In genomic region chr10:28157379-28157778, GRCh38 we compare ENCODE assay signal across 35 cellular contexts.
DNase-seq lines count a peak whose midpoint lies in the region; ATAC-seq and TF ChIP-seq lines count a peak whose summit lies in the region.
"Had no signal": no experiment of that assay in that cellular context is flagged by ENCODE, and none has a peak within 500 bp of the region (broad histone marks: within the 10 kb centered on the region; RNA-seq: fewer than 3 reads in every experiment).

No MANE protein-coding gene starts in this region.

- H2AFZ ChIP-seq in HCT116 (ENCODE audit: low read depth, low read length, poor library complexity, severe bottlenecking) = no peak overlapping the region

- H3K4me2 ChIP-seq in HCT116 (ENCODE audit: low read length) = no peak overlapping the region
- H3K4me2 ChIP-seq: A549; BLaER1; BLaER1 treated with 17β-estradiol and CSF1 and Interleukin-3, amounts not matched to agents 10 nM and 100 nM had no signal

- H3K36me3 Mint-ChIP-seq in endothelial cell (ENCODE audit: low read depth, unreplicated experiment) (no peaks in the 10 kb centered on the region), natural killer cell (no peaks in the 10 kb centered on the region)

- intact Hi-C loops in left ventricle myocardium superior (cut with micrococcal nuclease) = no loop called here
- intact Hi-C loops in left ventricle myocardium inferior (cut with micrococcal nuclease) = no loop called here
- intact Hi-C loops in HCT116 (cut with micrococcal nuclease) = no loop called here
- intact Hi-C loops in left lung (cut with DNase I) = no loop called here
- intact Hi-C loops in natural killer cell (cut with micrococcal nuclease) = no loop called here

- H3K4me3 Mint-ChIP-seq in endothelial cell (ENCODE audit: unreplicated experiment) (no peak overlapping the region), natural killer cell (no peak overlapping the region)
- H3K4me3 Mint-ChIP-seq: B cell; CD14-positive monocyte; CD4-positive, alpha-beta memory T cell; CD4-positive, alpha-beta T cell; CD4-positive, CD25-positive, alpha-beta regulatory T cell; CD8-positive, alpha-beta memory T cell; CD8-positive, alpha-beta T cell had no signal

- H3K27me3 ChIP-seq in left ventricle myocardium inferior (ENCODE audit: low read depth) (no peaks in the 10 kb centered on the region), HCT116 (ENCODE audit: insufficient read depth, low read length) (no peaks in the 10 kb centered on the region), left lung (no peaks in the 10 kb centered on the region)
- H3K27me3 ChIP-seq: BE2C; BLaER1; BLaER1 treated with 17β-estradiol and CSF1 and Interleukin-3, amounts not matched to agents 10 nM and 100 nM had no signal

- no peak for TF ChIP-seq POLR2A in HCT116 (IDR thresholded peaks at IDR 0.05; ENCODE audit: borderline replicate concordance, extremely low read depth, insufficient read depth, insufficient read length)

- no peak for TF ChIP-seq RAD21 in HCT116 (IDR thresholded peaks at IDR 0.05; ENCODE audit: low read depth)

- H3K4me1 Mint-ChIP-seq in endothelial cell (ENCODE audit: unreplicated experiment) = peaks cover 50% of the 10 kb centered on the region
- peaks cover 5 to 10% of the 10 kb centered on the region in 2 donors for H3K4me1 Mint-ChIP-seq in natural killer cell
- H3K4me1 Mint-ChIP-seq: B cell, CD14-positive monocyte had no signal

- H3K79me2 ChIP-seq in HCT116 (ENCODE audit: insufficient read depth, low read length) = peaks cover 12% of the 10 kb centered on the region; the same call in 1 of the 2 replicates

- H3K36me3 ChIP-seq in left ventricle myocardium inferior (no peaks in the 10 kb centered on the region), HCT116 (ENCODE audit: control insufficient read depth in 1 of 2, insufficient read depth in 2 of 2, low read length in 2 of 2) (no peaks in the 10 kb centered on the region), left lung (no peaks in the 10 kb centered on the region)
- H3K36me3 ChIP-seq: BE2C; BLaER1; BLaER1 treated with 17β-estradiol and CSF1 and Interleukin-3, amounts not matched to agents 10 nM and 100 nM had no signal

- H3K9ac ChIP-seq in HCT116 (ENCODE audit: low read length) = no peak overlapping the region
- H3K9ac ChIP-seq: BLaER1; BLaER1 treated with 17β-estradiol and CSF1 and Interleukin-3, amounts not matched to agents 10 nM and 100 nM had no signal

- no TSS peak for BruUV-seq in HCT116 (replicated peaks; lab: Mats Ljungman, UMichigan)

- H3K9me3 Mint-ChIP-seq in endothelial cell (ENCODE audit: unreplicated experiment) = no peaks in the 10 kb centered on the region
- no peaks in the 10 kb centered on the region for H3K9me3 Mint-ChIP-seq in natural killer cell
- H3K9me3 Mint-ChIP-seq: CD4-positive, alpha-beta T cell had no signal

- no peaks in the 10 kb centered on the region for H4K20me1 ChIP-seq in HCT116 (ENCODE audit: insufficient read depth)
- H4K20me1 ChIP-seq: BLaER1; BLaER1 treated with 17β-estradiol and CSF1 and Interleukin-3, amounts not matched to agents 10 nM and 100 nM had no signal

- CTCF ChIA-PET in HCT116 (lab: Charles Lee) = no interaction called here

- H3K27ac ChIP-seq in left ventricle myocardium inferior (replicated peaks) (no peak overlapping the region), HCT116 (ENCODE audit: low read depth, low read length) (peak overlapping the region; percentile 7; the same call in 1 of the 2 replicates), left lung (no peak overlapping the region)
- H3K27ac ChIP-seq: 22Rv1; A549; BLaER1; BLaER1 treated with 17β-estradiol and CSF1 and Interleukin-3, amounts not matched to agents 10 nM and 100 nM; C4-2B had no signal

- RAD21 ChIA-PET in HCT116 (lab: Charles Lee; ENCODE audit: low non-redundant PET in 1 of 2, low total read pairs in 2 of 2, uncharacterized antibody in 2 of 2, unreplicated experiment in 2 of 2) = no interaction called here

- no peak overlapping the region for H3K4me3 ChIP-seq in left ventricle myocardium inferior
- H3K4me3 ChIP-seq in HCT116 (replicated peaks in 1 of 2; ENCODE audit: low read depth in 1 of 2, low read length in 2 of 2) = no peak overlapping the region
- H3K4me3 ChIP-seq in left lung = no peak overlapping the region
- H3K4me3 ChIP-seq: A549; BLaER1; BLaER1 treated with 17β-estradiol and CSF1 and Interleukin-3, amounts not matched to agents 10 nM and 100 nM had no signal

- H3K4me1 ChIP-seq in left ventricle myocardium inferior (no peaks in the 10 kb centered on the region), HCT116 (ENCODE audit: control insufficient read depth in 1 of 2, insufficient read depth in 2 of 2, low read length in 2 of 2) (peaks cover 4 to 40% of the 10 kb centered on the region in 2 experiments; a peak in 3 of 4 replicates), left lung (no peaks in the 10 kb centered on the region)
- H3K4me1 ChIP-seq: A549; BE2C; BLaER1; BLaER1 treated with 17β-estradiol and CSF1 and Interleukin-3, amounts not matched to agents 10 nM and 100 nM; Caco-2 had no signal

- H3K9me3 ChIP-seq in left ventricle myocardium inferior (replicated peaks) = no peaks in the 10 kb centered on the region
- H3K9me3 ChIP-seq in HCT116 (ENCODE audit: control insufficient read depth in 1 of 2, insufficient read depth in 1 of 2, low read depth in 1 of 2, low read length in 2 of 2) = no peaks in the 10 kb centered on the region
- H3K9me3 ChIP-seq in left lung = no peaks in the 10 kb centered on the region
- H3K9me3 ChIP-seq: A549, BE2C, BLaER1, Caco-2 had no signal

- H3K27ac Mint-ChIP-seq in endothelial cell (ENCODE audit: unreplicated experiment) (peak overlapping the region; percentile 12), natural killer cell (no peak overlapping the region)
- H3K27ac Mint-ChIP-seq: B cell; CD14-positive monocyte; CD4-positive, alpha-beta T cell; CD8-positive, alpha-beta memory T cell; CD8-positive, alpha-beta T cell had no signal

- no peak for TF ChIP-seq CTCF in left ventricle myocardium inferior (IDR thresholded peaks at IDR 0.05; ENCODE audit: borderline replicate concordance)
- TF ChIP-seq CTCF in HCT116 (IDR thresholded peaks at IDR 0.05 in 2 of 3, conservative IDR thresholded peaks at IDR 0.05 in 1 of 3; ENCODE audit: borderline replicate concordance in 1 of 3, insufficient read depth in 1 of 3, low read depth in 2 of 3, low read length in 2 of 3) = no peak
- no peak for TF ChIP-seq CTCF in endothelial cell (IDR thresholded peaks at IDR 0.05; ENCODE audit: unreplicated experiment)
- TF ChIP-seq CTCF in left lung (IDR thresholded peaks at IDR 0.05) = no peak
- no peak for TF ChIP-seq CTCF in natural killer cell (IDR thresholded peaks at IDR 0.05)

- POLR2A ChIA-PET in HCT116 (lab: Charles Lee) = interaction anchor here (1.0 kb wide), 1 partner anchor 33 kb away, joined by 3 read pairs; no protein-coding TSS in a partner anchor

- no peaks in the 10 kb centered on the region for H3K27me3 Mint-ChIP-seq in endothelial cell (ENCODE audit: unreplicated experiment)
- no peaks in the 10 kb centered on the region for H3K27me3 Mint-ChIP-seq in natural killer cell (ENCODE audit: low read depth in 2 of 2)
- H3K27me3 Mint-ChIP-seq: CD4-positive, alpha-beta memory T cell; CD4-positive, alpha-beta T cell; CD4-positive, CD25-positive, alpha-beta regulatory T cell; CD8-positive, alpha-beta memory T cell had no signal

- DNase-seq in left ventricle myocardium superior (no peak), left ventricle myocardium inferior (no peak), HCT116 (ENCODE audit: low read depth, low spot score) (no peak), endothelial cell (ENCODE audit: low spot score) (no peak), left lung (no peak), natural killer cell (no peak), NCI-H1417 treated with DMSO at 0.1 percent for 48 hours (lab: John Stamatoyannopoulos, UW) (no peak)
- DNase-seq: 8988T; ACHN; AML-193; BE2C; C1 segment of cervical spinal cord; Caco-2; Calu3; CD4-positive, alpha-beta memory T cell; CD4-positive, alpha-beta T cell; CD4-positive, CD25-positive, alpha-beta regulatory T cell; CD8-positive, alpha-beta memory T cell; CD8-positive, alpha-beta T cell; COR-L47; DMS 273 treated with DMSO at 0.1 percent for 48 hours; DMS153; DMS53; DMS79; DMS79 treated with DMSO at 0.1 percent for 48 hours; DND-41; EL had no signal

- ATAC-seq in left ventricle myocardium superior = peak; percentile 23
- no peak for ATAC-seq in HCT116
- ATAC-seq in left lung = peak; percentile 72
- no peak for ATAC-seq in natural killer cell
- ATAC-seq in HG02642 (IDR thresholded peaks at IDR 0.05; ENCODE audit: poor library complexity, unreplicated experiment) = no peak
- ATAC-seq: A549; CD8-positive, alpha-beta T cell had no signal

- no peaks in the 10 kb centered on the region for H3K9me2 ChIP-seq in HCT116 (ENCODE audit: insufficient read depth)

TF ChIP-seq in HCT116, 20 proteins besides CTCF, POLR2A, EP300 and RAD21:
- TF ChIP-seq ELF1 (IDR thresholded peaks at IDR 0.05; ENCODE audit: borderline replicate concordance, low read depth) = no peak
- TF ChIP-seq SRF (IDR thresholded peaks at IDR 0.05; ENCODE audit: low read depth) = no peak
- TF ChIP-seq ZNF274 (IDR thresholded peaks at IDR 0.05; ENCODE audit: low read depth, low read length) = no peak
- no peak for TF ChIP-seq FOSL1 (IDR thresholded peaks at IDR 0.05; ENCODE audit: low read depth)
- no peak for TF ChIP-seq ZBTB33 (IDR thresholded peaks at IDR 0.05; ENCODE audit: extremely low read depth, insufficient replicate concordance, low read length)
- TF ChIP-seq TCF7L2 (IDR thresholded peaks at IDR 0.05; ENCODE audit: borderline replicate concordance, extremely low read depth, insufficient read depth, insufficient read length) = no peak
- TF ChIP-seq MAX (IDR thresholded peaks at IDR 0.05) = no peak
- no peak for TF ChIP-seq SP1 (IDR thresholded peaks at IDR 0.05; ENCODE audit: low read depth)
- no peak for TF ChIP-seq EZH2 (IDR thresholded peaks at IDR 0.05)

Comparison
In these comparisons a context has a peak if more than half of its experiments do, and no peak if none do; other contexts are left out.
1. ATAC-seq: peak in left ventricle myocardium superior (single experiment) and left lung (single experiment); none in HCT116 (single experiment), natural killer cell (0 of 3) and HG02642 (single experiment).